In the genomic region with DNA sequence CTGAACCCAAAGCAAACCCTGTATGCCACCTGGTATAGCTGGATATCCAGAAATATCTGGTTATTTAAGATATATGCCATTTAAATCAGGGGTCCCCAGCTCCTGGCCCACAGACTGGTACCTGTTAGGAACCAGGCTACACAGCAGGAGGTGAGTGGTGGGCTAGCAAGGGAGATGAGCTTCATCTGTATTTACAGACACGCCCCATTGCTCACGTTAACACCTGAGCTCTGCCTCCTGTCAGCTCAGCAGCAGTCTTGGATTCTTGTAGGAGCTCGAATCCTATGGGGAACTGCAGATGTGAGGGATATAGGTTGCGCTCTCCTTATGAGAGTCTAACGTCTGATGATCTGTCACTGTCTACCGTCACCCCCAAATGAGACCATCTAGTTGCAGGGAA, we compare ENCODE assay signal across 35 cellular contexts.
"Had no signal": no experiment of that assay in that cellular context is flagged by ENCODE, and none has a peak within 500 bp of the region (broad histone marks: within the 10 kb centered on the region; RNA-seq: fewer than 3 reads in every experiment).

No MANE protein-coding gene starts in this region.

- H3K36me3 Mint-ChIP-seq: activated naive CD8-positive, alpha-beta T cell treated with anti-CD3 and anti-CD28 coated beads for 36 hours; T-cell had no signal

- ATAC-seq: activated CD8-positive, alpha-beta T cell treated with anti-CD3 and anti-CD28 coated beads for 36 hours; activated T-cell treated with anti-CD3 and anti-CD28 coated beads, Interleukin-2, amount 50 U/mL, for 72 hours; activated T-helper 17 cell treated with anti-CD3 and anti-CD28 coated beads, Interleukin-2, amount 50 U/mL, for 72 hours; PC-3; Right ventricle myocardium inferior; SK-N-SH treated with all-trans-retinoic acid at 6 μM for 48 hours; T-cell; T-helper 17 cell had no signal

- H3K27ac Mint-ChIP-seq: activated CD4-positive, alpha-beta T cell treated with anti-CD3 and anti-CD28 coated beads, Interleukin-2, amount 10 ng/mL, durations not matched to agents 24 days and 14 days; activated CD8-positive, alpha-beta T cell treated with anti-CD3 and anti-CD28 coated beads for 36 hours; activated naive CD8-positive, alpha-beta T cell treated with anti-CD3 and anti-CD28 coated beads for 36 hours; activated T-cell treated with anti-CD3 and anti-CD28 coated beads, Interleukin-2, amount 50 U/mL, for 72 hours; activated T-helper 17 cell treated with anti-CD3 and anti-CD28 coated beads, Interleukin-2, amount 50 U/mL, for 72 hours; T-cell; T-helper 17 cell had no signal

- FAIRE-seq: colon had no signal

- H3K4me3 Mint-ChIP-seq: activated CD4-positive, alpha-beta T cell treated with anti-CD3 and anti-CD28 coated beads, Interleukin-2, amount 10 ng/mL, durations not matched to agents 24 days and 14 days; activated CD8-positive, alpha-beta T cell treated with anti-CD3 and anti-CD28 coated beads for 36 hours; activated naive CD8-positive, alpha-beta T cell treated with anti-CD3 and anti-CD28 coated beads for 36 hours; activated T-cell treated with anti-CD3 and anti-CD28 coated beads, Interleukin-2, amount 50 U/mL, for 72 hours; activated T-helper 17 cell treated with anti-CD3 and anti-CD28 coated beads, Interleukin-2, amount 50 U/mL, for 72 hours; T-cell; T-helper 17 cell had no signal

- H3K27me3 Mint-ChIP-seq: activated CD4-positive, alpha-beta T cell treated with anti-CD3 and anti-CD28 coated beads, Interleukin-2, amount 10 ng/mL, durations not matched to agents 24 days and 14 days; activated CD8-positive, alpha-beta T cell treated with anti-CD3 and anti-CD28 coated beads for 36 hours; activated naive CD8-positive, alpha-beta T cell treated with anti-CD3 and anti-CD28 coated beads for 36 hours; activated T-helper 17 cell treated with anti-CD3 and anti-CD28 coated beads, Interleukin-2, amount 50 U/mL, for 72 hours; T-cell; T-helper 17 cell had no signal

- DNase-seq: activated CD4-positive, alpha-beta T cell treated with anti-CD3 and anti-CD28 coated beads, Interleukin-2, amount 10 ng/mL, durations not matched to agents 24 days and 14 days; activated CD4-positive, alpha-beta T cell treated with anti-CD3 and anti-CD28 coated beads, Interleukin-2, amount 50 U/mL, for 4 hours; activated CD8-positive, alpha-beta T cell treated with anti-CD3 and anti-CD28 coated beads for 36 hours; activated effector memory CD4-positive, alpha-beta T cell treated with anti-CD3 and anti-CD28 coated beads, Interleukin-2, amount 50 U/mL, for 16 hours; activated naive CD4-positive, alpha-beta T cell; activated naive CD4-positive, alpha-beta T cell treated with anti-CD3 and anti-CD28 coated beads, Interleukin-2, amount 50 U/mL, for 16 hours; activated naive CD8-positive, alpha-beta T cell treated with anti-CD3 and anti-CD28 coated beads for 36 hours; activated T-cell treated with anti-CD3 and anti-CD28 coated beads, Interleukin-2, amount 50 U/mL, for 1 hour; activated T-cell treated with anti-CD3 and anti-CD28 coated beads, Interleukin-2, amount 50 U/mL, for 72 hours; amniotic stem cell; aorta; brain microvascular endothelial cell; central memory CD4-positive, alpha-beta T cell; MM.1S; MV-4-11; NCI-H1092; NCI-H1436 treated with DMSO at 0.1 percent for 48 hours; NCI-H1694 treated with DMSO at 0.1 percent for 48 hours; NCI-H2029; NCI-H345; NCI-H524 treated with DMSO at 0.1 percent for 48 hours; NCI-H82; NK-92 treated with Interleukin-12 subunit alpha and Interleukin-12 subunit beta, amount 100 ng/mL, for 24 hours; PC-3; Peyer's patch; RPMI8226; SIG-M5; T-cell; T-helper 17 cell; T-helper 9 cell; WERI-Rb-1 had no signal

- H3K4me1 Mint-ChIP-seq: activated CD4-positive, alpha-beta T cell treated with anti-CD3 and anti-CD28 coated beads, Interleukin-2, amount 10 ng/mL, durations not matched to agents 24 days and 14 days; activated naive CD8-positive, alpha-beta T cell treated with anti-CD3 and anti-CD28 coated beads for 36 hours; activated T-helper 17 cell treated with anti-CD3 and anti-CD28 coated beads, Interleukin-2, amount 50 U/mL, for 72 hours; T-cell; T-helper 17 cell had no signal

- H3K9me3 Mint-ChIP-seq: activated CD4-positive, alpha-beta T cell treated with anti-CD3 and anti-CD28 coated beads, Interleukin-2, amount 10 ng/mL, durations not matched to agents 24 days and 14 days; activated CD8-positive, alpha-beta T cell treated with anti-CD3 and anti-CD28 coated beads for 36 hours; activated T-helper 17 cell treated with anti-CD3 and anti-CD28 coated beads, Interleukin-2, amount 50 U/mL, for 72 hours had no signal
